Comparison of ENCODE assay signal across 8 cellular contexts in genomic region chr6:134436281-134436815, GRCh38.
A peak's percentile ranks its signal among the peaks of the same experiment; 100 is the strongest.
DNase-seq lines count a peak whose midpoint lies in the region; ATAC-seq, FAIRE-seq and TF ChIP-seq lines count a peak whose summit lies in the region.

No MANE protein-coding gene starts in this region.

- WGBS in A549 (ENCODE audit: missing lambda C conversion rate) = 1% methylated on average over 9 of the region's 9 CpGs

- in situ Hi-C loops in SK-MEL-5 (cut with HindIII; ENCODE audit: low pct_unique_long_range_greater_than_20kb, low sequenced_read_pairs) = no loop called here

- no peaks in the 10 kb centered on the region for H3K36me3 Mint-ChIP-seq in mesothelial cell of epicardium

- no peak for TF ChIP-seq EP300 in A549 (IDR thresholded peaks at IDR 0.05)

- no peak overlapping the region for H3K27ac Mint-ChIP-seq in mesothelial cell of epicardium

- DNase-seq in A549 (ENCODE audit: low read depth in 1 of 2, low spot score in 1 of 2) = peak; percentile 82 to 89
- DNase-seq in SK-MEL-5 (ENCODE audit: low read depth, low spot score) = peak; percentile 93
- DNase-seq in amniotic epithelial cell (ENCODE audit: low read depth) = peak; percentile 95
- DNase-seq in inferior parietal cortex (ENCODE audit: extremely low spot score) = peak; percentile 75
- peak in 2 of 3 donors; percentile 27 to 42 for DNase-seq in stimulated activated CD4-positive, alpha-beta T cell treated with anti-CD3 and anti-CD28 coated beads, TNF-alpha, amount 100 ng/mL, for 1 hour (ENCODE audit: low read depth in 3 of 3, low spot score in 1 of 3)
- no peak for DNase-seq in mesothelial cell of epicardium (ENCODE audit: low spot score in 2 of 2, unreplicated experiment in 2 of 2)

- H3K4me2 ChIP-seq in A549 = peak overlapping the region; percentile 70

- POLR2A ChIA-PET in A549 (lab: Yijun Ruan, JAX) = interaction anchor here (1.0 to 1.5 kb wide), 2 partner anchors 14 to 149 kb away, joined by 3 read pairs; no protein-coding TSS in a partner anchor

- TF ChIP-seq CTCF in A549 (IDR thresholded peaks at IDR 0.05) (no peak), mesothelial cell of epicardium (IDR thresholded peaks at IDR 0.05; ENCODE audit: unreplicated experiment) (no peak)

- no peaks in the 10 kb centered on the region for H3K9me3 Mint-ChIP-seq in mesothelial cell of epicardium

- no peak for FAIRE-seq in A549 (lab: Jason Lieb, UNC)

- no peak for TF ChIP-seq POLR2A in A549 (IDR thresholded peaks at IDR 0.05; ENCODE audit: low read length)

- CTCF ChIA-PET in A549 (lab: Yijun Ruan, JAX) = interaction anchor here (0.6 to 1.5 kb wide), 2 partner anchors 199 to 401 kb away, joined by 3 to 4 read pairs; no protein-coding TSS in a partner anchor

- H3K27ac ChIP-seq in A549 = peak overlapping the region; percentile 69 to 85

- peaks cover 15% of the 10 kb centered on the region for H3K4me1 Mint-ChIP-seq in mesothelial cell of epicardium

- H3K9me3 ChIP-seq in A549 = no peaks in the 10 kb centered on the region

- H3K27me3 Mint-ChIP-seq in mesothelial cell of epicardium (ENCODE audit: low read depth) = no peaks in the 10 kb centered on the region

- H3K4me1 ChIP-seq in A549 = peaks cover 26% of the 10 kb centered on the region; the same call in 2 of the 3 replicates

- H3K4me3 ChIP-seq in A549 = peak overlapping the region; percentile 16; the same call in 2 of the 3 replicates

- no peak overlapping the region for H3K4me3 Mint-ChIP-seq in mesothelial cell of epicardium

- ATAC-seq in A549 = peak; percentile 99
- peak; percentile 97 for ATAC-seq in GM18909 (IDR thresholded peaks at IDR 0.05; ENCODE audit: poor library complexity, unreplicated experiment)
- ATAC-seq in HG03108 (IDR thresholded peaks at IDR 0.05; ENCODE audit: unreplicated experiment) = peak; percentile 89

- 0 out of 5 replicates have a peak, but pooled peaks have one; percentile 6 to 19 for TF ChIP-seq RAD21 in A549 (conservative IDR thresholded peaks at IDR 0.05 in 1 of 2, IDR thresholded peaks at IDR 0.05 in 1 of 2)

TF ChIP-seq in A549, 52 proteins besides CTCF, POLR2A, EP300 and RAD21:
- no peak for TF ChIP-seq CBX2 (IDR thresholded peaks at IDR 0.05; ENCODE audit: borderline replicate concordance, low read depth)
- peak; percentile 69 for TF ChIP-seq JUNB (IDR thresholded peaks at IDR 0.05)
- no peak for TF ChIP-seq FOSB (CRISPR knock-in tag; IDR thresholded peaks at IDR 0.05)
- no peak for TF ChIP-seq ESRRA (IDR thresholded peaks at IDR 0.05; ENCODE audit: borderline replicate concordance, low read length)
- no peak for TF ChIP-seq SREBF2 (IDR thresholded peaks at IDR 0.05)
- no peak for TF ChIP-seq FOXS1 (CRISPR knock-in tag; IDR thresholded peaks at IDR 0.05)
- peak; percentile 43; the same call in 1 of the 2 replicates for TF ChIP-seq FOSL2 (IDR thresholded peaks at IDR 0.05)
- TF ChIP-seq FOSL2 (CRISPR knock-in tag; IDR thresholded peaks at IDR 0.05) = peak; percentile 85
- no peak for TF ChIP-seq EHMT2 (IDR thresholded peaks at IDR 0.05; ENCODE audit: low read depth)
- no peak for TF ChIP-seq CHD2 (IDR thresholded peaks at IDR 0.05; ENCODE audit: low read length, partially characterized antibody)
- peak; percentile 39; the same call in 1 of the 2 replicates for TF ChIP-seq MAX (IDR thresholded peaks at IDR 0.05)
- no peak for TF ChIP-seq POLR2AphosphoS2 (conservative IDR thresholded peaks at IDR 0.05; ENCODE audit: low read length)

Comparison
In these comparisons a context has a peak if more than half of its experiments do, and no peak if none do; other contexts are left out.
1. DNase-seq: peak in A549 (2 of 2), SK-MEL-5 (single experiment), amniotic epithelial cell (single experiment), inferior parietal cortex (single experiment) and stimulated activated CD4-positive, alpha-beta T cell treated with anti-CD3 and anti-CD28 coated beads, TNF-alpha, amount 100 ng/mL, for 1 hour (2 of 3); none in mesothelial cell of epicardium (0 of 2).
2. Peak in every context shown above with its lines, with median percentiles within 50 percentile points of each other: ATAC-seq.